20 cellular contexts compared by ENCODE assay signal in genomic region chr1:148158594-148158993, GRCh38.
"Had no signal": no experiment of that assay in that cellular context is flagged by ENCODE, and none has a peak within 500 bp of the region (broad histone marks: within the 10 kb centered on the region; RNA-seq: fewer than 3 reads in every experiment).

No MANE protein-coding gene starts in this region.

- H3K27me3 Mint-ChIP-seq: brain had no signal

- H3K27ac Mint-ChIP-seq: activated CD8-positive, alpha-beta T cell treated with anti-CD3 and anti-CD28 coated beads for 36 hours; activated T-cell treated with anti-CD3 and anti-CD28 coated beads, Interleukin-2, amount 50 U/mL, for 24 hours; activated T-helper 2 cell treated with anti-CD3 and anti-CD28 coated beads, Interferon-gamma antibody, Interleukin-2, Interleukin-4, amounts not matched to agents 10 μg/mL and 5 μg/mL and 100 μg/mL, durations not matched to agents 14 hours and 24 hours and 36 hours; brain; T-helper 2 cell treated with Interferon-gamma antibody and Interleukin-4, amounts not matched to agents 5 μg/mL and 100 μg/mL, for 36 hours had no signal

- H3K4me1 Mint-ChIP-seq: brain had no signal

- H3K4me3 ChIP-seq: dorsolateral prefrontal cortex, spleen, tibial artery had no signal

- H3K36me3 ChIP-seq: neutrophil, spleen, tibial artery had no signal

- H3K9ac ChIP-seq: parathyroid adenoma had no signal

- H3K79me2 ChIP-seq: parathyroid adenoma had no signal

- H3K9me3 ChIP-seq: neutrophil, spleen, tibial artery had no signal

- H3K9me3 Mint-ChIP-seq: activated CD8-positive, alpha-beta T cell treated with anti-CD3 and anti-CD28 coated beads for 36 hours; activated T-cell treated with anti-CD3 and anti-CD28 coated beads, Interleukin-2, amount 50 U/mL, for 24 hours; activated T-helper 2 cell treated with anti-CD3 and anti-CD28 coated beads, Interferon-gamma antibody, Interleukin-2, Interleukin-4, amounts not matched to agents 10 μg/mL and 5 μg/mL and 100 μg/mL, durations not matched to agents 14 hours and 24 hours and 36 hours; stimulated activated naive B cell treated with anti-CD40 and anti-IgM and Interleukin-4, amounts not matched to agents 10 μg/mL and 1 μg/mL and 100 μg/mL, for 72 hours; T-helper 2 cell treated with Interferon-gamma antibody and Interleukin-4, amounts not matched to agents 5 μg/mL and 100 μg/mL, for 36 hours had no signal

- H3K27ac ChIP-seq: dorsolateral prefrontal cortex, neutrophil, parathyroid adenoma, spleen, tibial artery had no signal

- DNase-seq: activated CD4-positive, alpha-beta T cell treated with anti-CD3 and anti-CD28 coated beads for 48 hours; activated CD4-positive, CD25-positive, alpha-beta regulatory T cell; activated CD8-positive, alpha-beta T cell treated with anti-CD3 and anti-CD28 coated beads for 36 hours; activated naive CD4-positive, alpha-beta T cell treated with Interleukin-2 at 50 U/mL for 16 hours; activated T-cell treated with anti-CD3 and anti-CD28 coated beads, Interleukin-2, amount 50 U/mL, for 24 hours; anterior cingulate cortex; caudate nucleus; dorsolateral prefrontal cortex; erythroblast; hypothalamus; left ventricle myocardium superior; spleen; stimulated activated naive B cell treated with anti-CD40 and anti-IgM and Interleukin-4, amounts not matched to agents 10 μg/mL and 1 μg/mL and 100 μg/mL, for 72 hours; tibial artery had no signal

- H2AFZ ChIP-seq: parathyroid adenoma had no signal

- ATAC-seq: activated CD8-positive, alpha-beta T cell treated with anti-CD3 and anti-CD28 coated beads for 36 hours; left ventricle myocardium superior; stimulated activated naive B cell treated with anti-CD40 and anti-IgM and Interleukin-4, amounts not matched to agents 10 μg/mL and 1 μg/mL and 100 μg/mL, for 72 hours had no signal

- H3K4me1 ChIP-seq: parathyroid adenoma, tibial artery had no signal

- H3K4me3 Mint-ChIP-seq: brain; T-helper 2 cell treated with Interferon-gamma antibody and Interleukin-4, amounts not matched to agents 5 μg/mL and 100 μg/mL, for 36 hours had no signal

- FAIRE-seq: frontal cortex had no signal

- H3K36me3 Mint-ChIP-seq: brain; stimulated activated naive B cell treated with anti-CD40 and anti-IgM and Interleukin-4, amounts not matched to agents 10 μg/mL and 1 μg/mL and 100 μg/mL, for 72 hours had no signal
